In genomic region chr2:152171733-152172132, GRCh38 we compare ENCODE assay signal across 12 cellular contexts. TPM values are rescaled to one million over a fixed set of nuclear protein-coding genes. Genes with fewer than 3 reads are reported as not detected.
DNase-seq lines count a peak whose midpoint lies in the region; ATAC-seq, FAIRE-seq and TF ChIP-seq lines count a peak whose summit lies in the region.
"Had no signal": no experiment of that assay in that cellular context is flagged by ENCODE, and none has a peak within 500 bp of the region (broad histone marks: within the 10 kb centered on the region; RNA-seq: fewer than 3 reads in every experiment).

No MANE protein-coding gene starts in this region.

- DNase-seq in ACHN (peak; percentile 37), endothelial cell of umbilical vein (ENCODE audit: low read depth, low spot score) (peak; percentile 29), Karpas-422 (no peak), NCI-H1092 treated with DMSO at 0.1 percent for 48 hours (lab: John Stamatoyannopoulos, UW) (no peak), NCI-H146 (lab: John Stamatoyannopoulos, UW) (no peak)
- DNase-seq in natural killer cell treated with Interleukin-12 subunit alpha and Interleukin-12 subunit beta and Interleukin-15 and Interleukin-18, amount 100 ng/mL, for 72 hours (ENCODE audit: low spot score): no peak
- DNase-seq: NCI-H1694; right cardiac atrium; stimulated activated CD8-positive, alpha-beta memory T cell treated with anti-CD3 and anti-CD28 coated beads, Interleukin-4, amount 100 ng/mL, for 48 hours had no signal

- no peak for ATAC-seq in natural killer cell treated with Interleukin-12 subunit alpha and Interleukin-12 subunit beta and Interleukin-15 and Interleukin-18, amount 100 ng/mL, for 72 hours
- ATAC-seq in GM21723 (IDR thresholded peaks at IDR 0.05; ENCODE audit: unreplicated experiment): no peak

- no peaks in the 10 kb centered on the region for H3K36me3 Mint-ChIP-seq in natural killer cell treated with Interleukin-12 subunit alpha and Interleukin-12 subunit beta and Interleukin-15 and Interleukin-18, amount 100 ng/mL, for 72 hours

- no peak for FAIRE-seq in endothelial cell of umbilical vein (lab: Jason Lieb, UNC)

- BruUV-seq in endothelial cell of umbilical vein (replicated peaks; lab: Mats Ljungman, UMichigan): no TSS peak

- H3K4me2 ChIP-seq in OCI-LY3 (ENCODE audit: low read length): 0 out of 2 replicates have a peak overlapping the region, but pooled peaks have one; percentile 8
- no peak overlapping the region for H3K4me2 ChIP-seq in endothelial cell of umbilical vein (ENCODE audit: insufficient read depth, low read length)
- H3K4me2 ChIP-seq in Karpas-422 (ENCODE audit: low read depth, low read length, poor library complexity, severe bottlenecking): no peak overlapping the region

- H3K4me1 Mint-ChIP-seq in natural killer cell treated with Interleukin-12 subunit alpha and Interleukin-12 subunit beta and Interleukin-15 and Interleukin-18, amount 100 ng/mL, for 72 hours (ENCODE audit: low read depth in 2 of 2): peaks cover 39 to 49% of the 10 kb centered on the region in 2 donors

- H4K20me1 ChIP-seq in OCI-LY3 (ENCODE audit: insufficient read depth, low read length) (no peaks in the 10 kb centered on the region), endothelial cell of umbilical vein (replicated peaks; ENCODE audit: control insufficient read depth, extremely low read depth, insufficient read depth, low read length) (no peaks in the 10 kb centered on the region), Karpas-422 (ENCODE audit: insufficient read depth, low read depth, low read length) (no peaks in the 10 kb centered on the region)

- H3K9me1 ChIP-seq in endothelial cell of umbilical vein (replicated peaks; ENCODE audit: control insufficient read depth, extremely low read depth, insufficient read depth, low read length): no peaks in the 10 kb centered on the region

- H3K9me3 ChIP-seq in OCI-LY3 (ENCODE audit: insufficient read depth, low read length): no peaks in the 10 kb centered on the region
- H3K9me3 ChIP-seq in endothelial cell of umbilical vein (replicated peaks; ENCODE audit: control insufficient read depth, insufficient read depth, low read length): no peaks in the 10 kb centered on the region
- H3K9me3 ChIP-seq in Karpas-422 (ENCODE audit: low read length): no peaks in the 10 kb centered on the region
- H3K9me3 ChIP-seq: BLaER1 treated with 17β-estradiol and CSF1 and Interleukin-3, amounts not matched to agents 10 nM and 100 nM had no signal

- H3K4me3 ChIP-seq in OCI-LY3 (ENCODE audit: low read length) (no peak overlapping the region), endothelial cell of umbilical vein (replicated peaks in 1 of 3; ENCODE audit: insufficient read depth in 1 of 3, low read depth in 1 of 3, low read length in 3 of 3) (no peak overlapping the region), Karpas-422 (ENCODE audit: low read length) (no peak overlapping the region)
- H3K4me3 ChIP-seq: BLaER1 treated with 17β-estradiol and CSF1 and Interleukin-3, amounts not matched to agents 10 nM and 100 nM had no signal

- H3K9me2 ChIP-seq in Karpas-422 (replicated peaks; ENCODE audit: insufficient read depth, low read length): no peaks in the 10 kb centered on the region

- H3K9me3 Mint-ChIP-seq in natural killer cell treated with Interleukin-12 subunit alpha and Interleukin-12 subunit beta and Interleukin-15 and Interleukin-18, amount 100 ng/mL, for 72 hours: no peaks in the 10 kb centered on the region

- no peaks in the 10 kb centered on the region for H3K36me3 ChIP-seq in OCI-LY3 (replicated peaks; ENCODE audit: low read depth, low read length)
- H3K36me3 ChIP-seq in endothelial cell of umbilical vein (ENCODE audit: control insufficient read depth in 2 of 2, extremely low read depth in 1 of 2, insufficient read depth in 2 of 2, low read length in 2 of 2): no peaks in the 10 kb centered on the region
- no peaks in the 10 kb centered on the region for H3K36me3 ChIP-seq in Karpas-422 (ENCODE audit: insufficient read depth, low read length)

- POLR2A ChIA-PET in endothelial cell of umbilical vein (lab: Charles Lee): no interaction called here

- H3K9ac ChIP-seq in OCI-LY3 (ENCODE audit: low read length) (no peak overlapping the region), endothelial cell of umbilical vein (replicated peaks; ENCODE audit: extremely low read depth, insufficient read depth, low read length) (no peak overlapping the region), Karpas-422 (ENCODE audit: low read length) (no peak overlapping the region)
- H3K9ac ChIP-seq: BLaER1 treated with 17β-estradiol and CSF1 and Interleukin-3, amounts not matched to agents 10 nM and 100 nM had no signal

- CTCF ChIA-PET in endothelial cell of umbilical vein (lab: Charles Lee): interaction anchor here (1.6 kb wide), 1 partner anchor 136 kb away, joined by 4 read pairs; no protein-coding TSS in a partner anchor

- H3K4me1 ChIP-seq in OCI-LY3 (ENCODE audit: low read length): peaks cover 24% of the 10 kb centered on the region
- H3K4me1 ChIP-seq in endothelial cell of umbilical vein (ENCODE audit: control insufficient read depth, extremely low read depth, insufficient read depth, low read length): peaks cover 19% of the 10 kb centered on the region
- peaks cover 33% of the 10 kb centered on the region for H3K4me1 ChIP-seq in Karpas-422 (ENCODE audit: low read length)

- H3K27me3 Mint-ChIP-seq in natural killer cell treated with Interleukin-12 subunit alpha and Interleukin-12 subunit beta and Interleukin-15 and Interleukin-18, amount 100 ng/mL, for 72 hours: no peaks in the 10 kb centered on the region

- in situ Hi-C loops in ACHN (cut with HindIII; ENCODE audit: low pct_ligation_motif_present, low pct_unique_long_range_greater_than_20kb, low sequenced_read_pairs): no loop called here

- no peak overlapping the region for H3K4me3 Mint-ChIP-seq in natural killer cell treated with Interleukin-12 subunit alpha and Interleukin-12 subunit beta and Interleukin-15 and Interleukin-18, amount 100 ng/mL, for 72 hours

- H2AFZ ChIP-seq in OCI-LY3 (ENCODE audit: low read depth, low read length) (no peak overlapping the region), endothelial cell of umbilical vein (ENCODE audit: low read depth, low read length) (no peak overlapping the region), Karpas-422 (ENCODE audit: low read length) (no peak overlapping the region)

- H3K27me3 ChIP-seq in OCI-LY3 (ENCODE audit: low read depth, low read length) (no peaks in the 10 kb centered on the region), endothelial cell of umbilical vein (ENCODE audit: control insufficient read depth in 2 of 2, insufficient read depth in 2 of 2, low read length in 2 of 2) (no peaks in the 10 kb centered on the region), Karpas-422 (ENCODE audit: low read length) (no peaks in the 10 kb centered on the region)
- H3K27me3 ChIP-seq: BLaER1 treated with 17β-estradiol and CSF1 and Interleukin-3, amounts not matched to agents 10 nM and 100 nM had no signal

- dilution Hi-C loops in endothelial cell of umbilical vein (cut with MboI; ENCODE audit: extremely low pct_ligation_motif_present, low sequenced_read_pairs): no loop called here

- intact Hi-C loops in endothelial cell of umbilical vein (cut with micrococcal nuclease): loop anchor here (10.0 kb wide), 1 partner anchor 1343 kb away; no protein-coding TSS in a partner anchor

- H3K79me2 ChIP-seq in OCI-LY3 (ENCODE audit: low read length) (peaks cover 58% of the 10 kb centered on the region), endothelial cell of umbilical vein (ENCODE audit: control insufficient read depth, insufficient read depth, low read length) (peaks cover 52% of the 10 kb centered on the region), Karpas-422 (ENCODE audit: low read length) (peaks cover 86% of the 10 kb centered on the region)

- H3K27ac Mint-ChIP-seq in natural killer cell treated with Interleukin-12 subunit alpha and Interleukin-12 subunit beta and Interleukin-15 and Interleukin-18, amount 100 ng/mL, for 72 hours: peak overlapping the region; percentile 9 to 84

- no peak for TF ChIP-seq POLR2A in endothelial cell of umbilical vein (IDR thresholded peaks at IDR 0.05; ENCODE audit: low read depth, low read length)

- TF ChIP-seq CTCF in OCI-LY3 (IDR thresholded peaks at IDR 0.05; ENCODE audit: low read depth, low read length) (no peak), endothelial cell of umbilical vein (IDR thresholded peaks at IDR 0.05; ENCODE audit: extremely low read depth in 1 of 2, insufficient read depth in 1 of 2, low read depth in 1 of 2, low read length in 2 of 2) (no peak)

- H3K27ac ChIP-seq in OCI-LY3 (ENCODE audit: low read length) (no peak overlapping the region), endothelial cell of umbilical vein (ENCODE audit: insufficient read depth, low read depth, low read length) (no peak overlapping the region), Karpas-422 (ENCODE audit: low read length) (no peak overlapping the region)
- H3K27ac ChIP-seq: BLaER1 treated with 17β-estradiol and CSF1 and Interleukin-3, amounts not matched to agents 10 nM and 100 nM had no signal

TF ChIP-seq in endothelial cell of umbilical vein, 7 proteins besides CTCF, POLR2A, EP300 and RAD21 (continues in another document):
- no peak for TF ChIP-seq MYC (IDR thresholded peaks at IDR 0.05; ENCODE audit: low read depth, low read length)
- TF ChIP-seq GATA2 (IDR thresholded peaks at IDR 0.05; ENCODE audit: insufficient read depth, insufficient read length, low read depth, low read length): no peak
- no peak for TF ChIP-seq POLR2AphosphoS5 (IDR thresholded peaks at IDR 0.05; ENCODE audit: insufficient read depth, low read depth, low read length)
- TF ChIP-seq JUN (IDR thresholded peaks at IDR 0.05; ENCODE audit: borderline replicate concordance, insufficient read depth, insufficient read length, low read depth): no peak
- no peak for TF ChIP-seq MAX (IDR thresholded peaks at IDR 0.05; ENCODE audit: insufficient read depth, insufficient read length)
- TF ChIP-seq FOS (IDR thresholded peaks at IDR 0.05; ENCODE audit: borderline replicate concordance, insufficient read depth, low read length): no peak

RNA-seq across cellular contexts. Expression of gene STAM2, which starts 3.8 kb away (rescaled TPM):
- 25.7 and 27.5 TPM in 2 replicates for total RNA-seq in endothelial cell of umbilical vein
- polyA plus RNA-seq in endothelial cell of umbilical vein: 10.1 and 15.1 TPM in 2 replicates
- polyA plus RNA-seq in endothelial cell of umbilical vein (2011; cell fraction: cytosol; rRNA removed): 6.3 and 7.1 TPM in 2 replicates
- 31.7 and 35.8 TPM in 2 replicates for polyA plus RNA-seq in endothelial cell of umbilical vein (2011; cell fraction: nucleus; rRNA removed)
- polyA plus RNA-seq in endothelial cell of umbilical vein (2012): 15.0 and 15.8 TPM in 2 replicates
- 32.5 and 36.2 TPM in 2 replicates for polyA minus RNA-seq in endothelial cell of umbilical vein
- polyA minus RNA-seq in endothelial cell of umbilical vein (2011; cell fraction: cytosol; rRNA and poly(A)+ RNA removed): 13.0 TPM
- polyA minus RNA-seq in endothelial cell of umbilical vein (2011; cell fraction: nucleus; rRNA and poly(A)+ RNA removed): 23.9 and 38.6 TPM in 2 replicates
- 10 to 100 TPM; 14.4 to 24.3 TPM for total RNA-seq in natural killer cell treated with Interleukin-12 subunit alpha and Interleukin-12 subunit beta and Interleukin-15 and Interleukin-18, amount 100 ng/mL, for 72 hours
- total RNA-seq in Karpas-422 (2014; rRNA removed; shearing (Covaris generic); ENCODE audit: low replicate concordance): 18.8 and 31.0 TPM in 2 replicates

Comparison
In these comparisons a context has a peak if more than half of its experiments do, and no peak if none do; other contexts are left out.
1. DNase-seq: peak in ACHN (single experiment) and endothelial cell of umbilical vein (single experiment); none in natural killer cell treated with Interleukin-12 subunit alpha and Interleukin-12 subunit beta and Interleukin-15 and Interleukin-18, amount 100 ng/mL, for 72 hours (single experiment), Karpas-422 (single experiment), NCI-H1092 treated with DMSO at 0.1 percent for 48 hours (single experiment) and NCI-H146 (single experiment).